Comparison of ENCODE assay signal across 10 cellular contexts in the genomic region with DNA sequence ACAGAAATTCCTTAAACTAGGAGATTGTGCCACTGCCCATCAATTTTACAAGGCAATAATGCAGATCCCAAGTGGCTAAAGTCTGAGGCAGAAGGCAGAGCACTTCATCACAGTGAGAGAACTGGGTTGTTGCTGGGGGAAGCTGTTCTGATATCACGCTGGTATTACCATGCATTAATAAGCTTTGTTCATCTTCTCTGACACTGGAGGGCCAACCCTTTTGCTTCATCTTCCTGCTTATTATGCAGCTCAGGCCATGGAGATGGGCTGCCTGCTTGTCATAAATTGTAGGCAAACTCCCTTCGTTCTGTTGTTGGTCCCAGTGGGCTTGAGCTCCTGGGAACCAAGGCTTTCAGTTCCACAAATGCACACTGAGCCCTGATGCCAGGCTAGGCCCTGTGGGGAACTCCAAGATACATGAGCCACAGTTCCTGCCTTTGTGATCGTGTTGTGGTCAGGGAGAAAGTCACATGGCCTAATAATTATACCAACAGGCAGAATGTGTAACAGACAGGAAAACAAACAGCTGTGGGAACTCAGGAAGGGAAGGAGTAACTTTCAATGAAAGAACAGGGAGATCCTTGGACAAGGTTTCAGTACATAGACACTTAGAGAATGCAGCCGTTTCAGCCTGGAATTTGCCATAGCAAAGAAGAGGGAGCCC. TPM values are rescaled to one million over a fixed set of nuclear protein-coding genes. Genes with fewer than 3 reads are reported as not detected.
DNase-seq lines count a peak whose midpoint lies in the region; ATAC-seq and TF ChIP-seq lines count a peak whose summit lies in the region.
"Had no signal": no experiment of that assay in that cellular context is flagged by ENCODE, and none has a peak within 500 bp of the region (broad histone marks: within the 10 kb centered on the region; RNA-seq: fewer than 3 reads in every experiment).

No MANE protein-coding gene starts in this region.

- BruUV-seq in HCT116 (replicated peaks; lab: Mats Ljungman, UMichigan): no TSS peak

- H3K27me3 ChIP-seq in HCT116 (ENCODE audit: insufficient read depth, low read length): no peaks in the 10 kb centered on the region
- H3K27me3 ChIP-seq in SJSA1 (replicated peaks): no peaks in the 10 kb centered on the region
- H3K27me3 ChIP-seq in colonic mucosa: no peaks in the 10 kb centered on the region

- ATAC-seq in HCT116: peak; percentile 51; the same call in 1 of the 2 replicates
- ATAC-seq in stimulated activated naive B cell treated with anti-CD40 and anti-IgM and Interleukin-4, amounts not matched to agents 10 μg/mL and 1 μg/mL and 100 μg/mL, for 72 hours (replicated peaks): peak; percentile 94 to 96
- no peak for ATAC-seq in T-helper 17 cell

- H3K4me1 ChIP-seq in HCT116 (ENCODE audit: control insufficient read depth in 1 of 2, insufficient read depth in 2 of 2, low read length in 2 of 2): peaks cover 47 to 53% of the 10 kb centered on the region in 2 experiments
- H3K4me1 ChIP-seq in SJSA1 (replicated peaks): peaks cover 25% of the 10 kb centered on the region
- H3K4me1 ChIP-seq in colonic mucosa: no peaks in the 10 kb centered on the region

- H3K9me3 Mint-ChIP-seq in stimulated activated naive B cell treated with anti-CD40 and anti-IgM and Interleukin-4, amounts not matched to agents 10 μg/mL and 1 μg/mL and 100 μg/mL, for 72 hours: peaks cover 9% of the 10 kb centered on the region in 2 donors

- no peaks in the 10 kb centered on the region for H3K36me3 ChIP-seq in HCT116 (ENCODE audit: control insufficient read depth in 1 of 2, insufficient read depth in 2 of 2, low read length in 2 of 2)
- no peaks in the 10 kb centered on the region for H3K36me3 ChIP-seq in SJSA1
- no peaks in the 10 kb centered on the region for H3K36me3 ChIP-seq in colonic mucosa

- peak overlapping the region; percentile 6 for H3K27ac Mint-ChIP-seq in stimulated activated naive B cell treated with anti-CD40 and anti-IgM and Interleukin-4, amounts not matched to agents 10 μg/mL and 1 μg/mL and 100 μg/mL, for 72 hours
- no peak overlapping the region for H3K27ac Mint-ChIP-seq in T-helper 17 cell
- H3K27ac Mint-ChIP-seq: natural killer cell had no signal

- TF ChIP-seq CTCF in HCT116 (IDR thresholded peaks at IDR 0.05 in 2 of 3, conservative IDR thresholded peaks at IDR 0.05 in 1 of 3; ENCODE audit: borderline replicate concordance in 1 of 3, insufficient read depth in 1 of 3, low read depth in 2 of 3, low read length in 2 of 3) (no peak), colonic mucosa (IDR thresholded peaks at IDR 0.05) (no peak)

- H3K36me3 Mint-ChIP-seq in stimulated activated naive B cell treated with anti-CD40 and anti-IgM and Interleukin-4, amounts not matched to agents 10 μg/mL and 1 μg/mL and 100 μg/mL, for 72 hours: peaks cover 0 to 6% of the 10 kb centered on the region in 2 donors
- no peaks in the 10 kb centered on the region for H3K36me3 Mint-ChIP-seq in T-helper 17 cell (ENCODE audit: low read depth)

- RAD21 ChIA-PET in HCT116 (lab: Charles Lee; ENCODE audit: low non-redundant PET in 1 of 2, low total read pairs in 2 of 2, uncharacterized antibody in 2 of 2, unreplicated experiment in 2 of 2): no interaction called here

- H3K79me2 ChIP-seq in HCT116 (ENCODE audit: insufficient read depth, low read length): no peaks in the 10 kb centered on the region

- TF ChIP-seq POLR2A in HCT116 (IDR thresholded peaks at IDR 0.05; ENCODE audit: borderline replicate concordance, extremely low read depth, insufficient read depth, insufficient read length): no peak

- TF ChIP-seq RAD21 in HCT116 (IDR thresholded peaks at IDR 0.05; ENCODE audit: low read depth): no peak

- H3K4me1 Mint-ChIP-seq in stimulated activated naive B cell treated with anti-CD40 and anti-IgM and Interleukin-4, amounts not matched to agents 10 μg/mL and 1 μg/mL and 100 μg/mL, for 72 hours: peaks cover 16 to 24% of the 10 kb centered on the region in 2 donors
- H3K4me1 Mint-ChIP-seq in T-helper 17 cell: no peaks in the 10 kb centered on the region
- H3K4me1 Mint-ChIP-seq: natural killer cell had no signal

- no peaks in the 10 kb centered on the region for H4K20me1 ChIP-seq in HCT116 (ENCODE audit: insufficient read depth)

- no peak overlapping the region for H3K4me3 Mint-ChIP-seq in stimulated activated naive B cell treated with anti-CD40 and anti-IgM and Interleukin-4, amounts not matched to agents 10 μg/mL and 1 μg/mL and 100 μg/mL, for 72 hours
- H3K4me3 Mint-ChIP-seq in T-helper 17 cell: no peak overlapping the region
- H3K4me3 Mint-ChIP-seq: natural killer cell had no signal

- H3K4me3 ChIP-seq in HCT116 (replicated peaks in 1 of 2; ENCODE audit: low read depth in 1 of 2, low read length in 2 of 2) (no peak overlapping the region), SJSA1 (no peak overlapping the region), colonic mucosa (no peak overlapping the region)

- peak overlapping the region; percentile 37 for H3K4me2 ChIP-seq in HCT116 (ENCODE audit: low read length)

- intact Hi-C loops in HCT116 (cut with micrococcal nuclease): no loop called here
- intact Hi-C loops in colonic mucosa (cut with DNase I): no loop called here

- H3K9me2 ChIP-seq in HCT116 (ENCODE audit: insufficient read depth): no peaks in the 10 kb centered on the region

- POLR2A ChIA-PET in HCT116 (lab: Charles Lee): no interaction called here

- no peak overlapping the region for H2AFZ ChIP-seq in HCT116 (ENCODE audit: low read depth, low read length, poor library complexity, severe bottlenecking)

- no peaks in the 10 kb centered on the region for H3K27me3 Mint-ChIP-seq in stimulated activated naive B cell treated with anti-CD40 and anti-IgM and Interleukin-4, amounts not matched to agents 10 μg/mL and 1 μg/mL and 100 μg/mL, for 72 hours
- H3K27me3 Mint-ChIP-seq in T-helper 17 cell: peaks cover 19% of the 10 kb centered on the region

- H3K27ac ChIP-seq in HCT116 (ENCODE audit: low read depth, low read length) (peak overlapping the region; percentile 21), SJSA1 (peak overlapping the region; percentile 89), colonic mucosa (no peak overlapping the region)

- H3K9ac ChIP-seq in HCT116 (ENCODE audit: low read length) (no peak overlapping the region), colonic mucosa (ENCODE audit: low read depth in 2 of 2, low read length in 2 of 2) (no peak overlapping the region)

- H3K9me3 ChIP-seq in HCT116 (ENCODE audit: control insufficient read depth in 1 of 2, insufficient read depth in 1 of 2, low read depth in 1 of 2, low read length in 2 of 2): peaks cover 0 to 6% of the 10 kb centered on the region in 2 experiments; a peak in 1 of 4 replicates
- H3K9me3 ChIP-seq in SJSA1 (replicated peaks): no peaks in the 10 kb centered on the region
- no peaks in the 10 kb centered on the region for H3K9me3 ChIP-seq in colonic mucosa
- no peaks in the 10 kb centered on the region for H3K9me3 ChIP-seq in T-helper 17 cell (ENCODE audit: control insufficient read depth, low read length, poor library complexity, severe bottlenecking)

- no peak for DNase-seq in HCT116 (ENCODE audit: low read depth, low spot score)
- DNase-seq in SJSA1 (ENCODE audit: low read depth in 1 of 2, low spot score in 2 of 2): peak; percentile 75 to 84
- DNase-seq in foreskin melanocyte: peak; percentile 95
- peak; percentile 59 for DNase-seq in stimulated activated naive B cell treated with anti-CD40 and anti-IgM and Interleukin-4, amounts not matched to agents 10 μg/mL and 1 μg/mL and 100 μg/mL, for 72 hours
- no peak for DNase-seq in colonic mucosa
- DNase-seq in T-helper 17 cell: no peak
- DNase-seq in DMS114 treated with DMSO at 0.1 percent for 48 hours (lab: John Stamatoyannopoulos, UW; ENCODE audit: unreplicated experiment): no peak
- DNase-seq: activated gamma-delta T cell treated with Interleukin-2 at 50 U/mL for 16 hours, natural killer cell, NCI-H2227 treated with DMSO at 0.1 percent for 48 hours had no signal

- CTCF ChIA-PET in HCT116 (lab: Charles Lee): interaction anchor here (1.2 kb wide), 1 partner anchor 12 kb away, joined by 3 read pairs; no protein-coding TSS in a partner anchor

TF ChIP-seq in HCT116, 20 proteins besides CTCF, POLR2A, EP300 and RAD21:
- TF ChIP-seq ZBTB33 (IDR thresholded peaks at IDR 0.05; ENCODE audit: extremely low read depth, insufficient replicate concordance, low read length): no peak
- TF ChIP-seq, protein P1, sequence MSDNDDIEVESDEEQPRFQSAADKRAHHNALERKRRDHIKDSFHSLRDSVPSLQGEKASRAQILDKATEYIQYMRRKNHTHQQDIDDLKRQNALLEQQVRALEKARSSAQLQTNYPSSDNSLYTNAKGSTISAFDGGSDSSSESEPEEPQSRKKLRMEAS (IDR thresholded peaks at IDR 0.05): no peak

RNA-seq across cellular contexts. Expression of gene BCL2L11, which starts 49.1 kb away (rescaled TPM):
- total RNA-seq in HCT116 (2021; ENCODE audit: unreplicated experiment) (17.8 TPM), colonic mucosa (10 to 100 TPM; 21.3 to 31.7 TPM), T-helper 17 cell (10 to 100 TPM; 29.5 to 47.2 TPM)
- polyA plus RNA-seq in HCT116 (2012): 6.8 and 7.9 TPM in 2 replicates
- 2.0 and 4.8 TPM in 2 replicates for total RNA-seq in SJSA1 (2014; rRNA removed; shearing (Covaris generic))

Comparison
In these comparisons a context has a peak if more than half of its experiments do, and no peak if none do; other contexts are left out.
1. DNase-seq: peak in SJSA1 (2 of 2), foreskin melanocyte (single experiment) and stimulated activated naive B cell treated with anti-CD40 and anti-IgM and Interleukin-4, amounts not matched to agents 10 μg/mL and 1 μg/mL and 100 μg/mL, for 72 hours (single experiment); none in HCT116 (single experiment), colonic mucosa (single experiment), T-helper 17 cell (0 of 3) and DMS114 treated with DMSO at 0.1 percent for 48 hours (single experiment).